ENCODE assay signal across 14 cellular contexts in the genomic region with DNA sequence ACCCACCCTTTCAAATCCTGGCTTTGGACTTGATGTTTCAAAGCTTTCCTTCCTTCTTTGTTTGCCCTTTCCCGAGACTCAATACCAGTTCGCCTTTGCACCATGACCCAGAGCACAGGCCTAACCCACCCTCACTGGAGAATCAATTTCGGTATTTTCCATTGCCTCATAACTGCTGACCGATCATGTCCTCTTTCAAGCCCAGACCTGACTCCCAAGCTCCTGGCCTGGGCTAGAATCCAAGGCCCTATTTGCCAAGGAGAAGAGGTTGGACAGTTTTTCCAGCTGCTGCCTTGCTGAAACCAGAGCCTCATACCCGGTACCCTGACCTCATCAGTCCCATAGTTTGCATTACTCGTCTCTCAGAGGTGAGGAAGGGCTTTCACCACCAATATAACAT. TPM values are rescaled to one million over a fixed set of nuclear protein-coding genes. Genes with fewer than 3 reads are reported as not detected.
DNase-seq lines count a peak whose midpoint lies in the region; ATAC-seq and TF ChIP-seq lines count a peak whose summit lies in the region.
"Had no signal": no experiment of that assay in that cellular context is flagged by ENCODE, and none has a peak within 500 bp of the region (broad histone marks: within the 10 kb centered on the region; RNA-seq: fewer than 3 reads in every experiment).

No MANE protein-coding gene starts in this region.

- H3K9me3 ChIP-seq in breast epithelium (no peaks in the 10 kb centered on the region), right cardiac atrium (ENCODE audit: control insufficient read depth, low read length) (no peaks in the 10 kb centered on the region), subcutaneous abdominal adipose tissue (ENCODE audit: control insufficient read depth in 5 of 5, low read length in 5 of 5) (no peaks in the 10 kb centered on the region)

- no peak overlapping the region for H3K9ac ChIP-seq in subcutaneous abdominal adipose tissue (ENCODE audit: low read length in 5 of 5)

- H3K4me3 ChIP-seq in breast epithelium (no peak overlapping the region), right cardiac atrium (ENCODE audit: low read length) (no peak overlapping the region), subcutaneous abdominal adipose tissue (ENCODE audit: low read depth in 1 of 5, low read length in 5 of 5) (no peak overlapping the region)

- no peaks in the 10 kb centered on the region for H3K4me1 Mint-ChIP-seq in activated T-cell treated with anti-CD3 and anti-CD28 coated beads, Interleukin-2, amount 50 U/mL, for 4 hours (ENCODE audit: low read depth)
- no peaks in the 10 kb centered on the region for H3K4me1 Mint-ChIP-seq in activated T-cell treated with anti-CD3 and anti-CD28 coated beads, Interleukin-2, amount 50 U/mL, for 24 hours (ENCODE audit: low read depth)
- H3K4me1 Mint-ChIP-seq: activated naive CD4-positive, alpha-beta T cell treated with anti-CD3 and anti-CD28 coated beads, Interleukin-2, amount 10 ng/mL, durations not matched to agents 7 days and 5 days had no signal

- no peaks in the 10 kb centered on the region for H3K36me3 Mint-ChIP-seq in activated T-cell treated with anti-CD3 and anti-CD28 coated beads, Interleukin-2, amount 50 U/mL, for 4 hours (ENCODE audit: insufficient read depth)
- no peaks in the 10 kb centered on the region for H3K36me3 Mint-ChIP-seq in activated T-cell treated with anti-CD3 and anti-CD28 coated beads, Interleukin-2, amount 50 U/mL, for 24 hours (ENCODE audit: low read depth)
- H3K36me3 Mint-ChIP-seq: activated naive CD4-positive, alpha-beta T cell treated with anti-CD3 and anti-CD28 coated beads, Interleukin-2, amount 10 ng/mL, durations not matched to agents 7 days and 5 days had no signal

- WGBS in right cardiac atrium = 61% methylated on average over 6 of the region's 6 CpGs

- H3K9me3 Mint-ChIP-seq in activated T-cell treated with anti-CD3 and anti-CD28 coated beads, Interleukin-2, amount 50 U/mL, for 4 hours = no peaks in the 10 kb centered on the region
- no peaks in the 10 kb centered on the region for H3K9me3 Mint-ChIP-seq in activated T-cell treated with anti-CD3 and anti-CD28 coated beads, Interleukin-2, amount 50 U/mL, for 24 hours
- H3K9me3 Mint-ChIP-seq: activated naive CD4-positive, alpha-beta T cell treated with anti-CD3 and anti-CD28 coated beads, Interleukin-2, amount 10 ng/mL, durations not matched to agents 7 days and 5 days had no signal

- no peak for TF ChIP-seq POLR2A in breast epithelium (IDR thresholded peaks at IDR 0.05)

- no peaks in the 10 kb centered on the region for H3K27me3 Mint-ChIP-seq in activated T-cell treated with anti-CD3 and anti-CD28 coated beads, Interleukin-2, amount 50 U/mL, for 4 hours (ENCODE audit: low read depth)
- no peaks in the 10 kb centered on the region for H3K27me3 Mint-ChIP-seq in activated T-cell treated with anti-CD3 and anti-CD28 coated beads, Interleukin-2, amount 50 U/mL, for 24 hours

- H3K27ac Mint-ChIP-seq in activated T-cell treated with anti-CD3 and anti-CD28 coated beads, Interleukin-2, amount 50 U/mL, for 24 hours = no peak overlapping the region
- H3K27ac Mint-ChIP-seq: activated naive CD4-positive, alpha-beta T cell treated with anti-CD3 and anti-CD28 coated beads, Interleukin-2, amount 10 ng/mL, durations not matched to agents 7 days and 5 days had no signal

- ATAC-seq in right cardiac atrium = peak; percentile 35 to 71
- ATAC-seq in activated T-cell treated with anti-CD3 and anti-CD28 coated beads, Interleukin-2, amount 50 U/mL, for 4 hours = no peak

- DNase-seq in NCI-H1105 treated with DMSO at 0.1 percent for 48 hours (lab: John Stamatoyannopoulos, UW) (peak; percentile 67), breast epithelium (ENCODE audit: low spot score in 2 of 2) (peak in 1 of 2 donors; percentile 73), right cardiac atrium (peak in 1 of 3 donors; percentile 29), RKO (ENCODE audit: low spot score) (no peak)
- DNase-seq in activated T-cell treated with anti-CD3 and anti-CD28 coated beads, Interleukin-2, amount 50 U/mL, for 4 hours = no peak
- no peak for DNase-seq in activated T-cell treated with anti-CD3 and anti-CD28 coated beads, Interleukin-2, amount 50 U/mL, for 24 hours
- DNase-seq: activated naive CD4-positive, alpha-beta T cell treated with anti-CD3 and anti-CD28 coated beads, Interleukin-2, amount 10 ng/mL, durations not matched to agents 7 days and 5 days; C1 segment of cervical spinal cord; EL; erythroblast; NCI-H1436 treated with DMSO at 0.1 percent for 48 hours; stimulated activated CD4-positive, alpha-beta T cell treated with anti-CD3 and anti-CD28 coated beads, Interleukin-4, amount 100 ng/mL, for 1 hour had no signal

- intact Hi-C loops in breast epithelium (cut with DNase I; ENCODE audit: low total_unique reads) (no loop called here), right cardiac atrium (cut with DNase I) (no loop called here)

- H3K27ac ChIP-seq in breast epithelium (peak overlapping the region; percentile 52 to 78), right cardiac atrium (ENCODE audit: low read length) (no peak overlapping the region), subcutaneous abdominal adipose tissue (ENCODE audit: low read depth, low read length) (peak overlapping the region; percentile 28)
- H3K27ac ChIP-seq: VCaP had no signal

- H3K36me3 ChIP-seq in breast epithelium = no peaks in the 10 kb centered on the region
- no peaks in the 10 kb centered on the region for H3K36me3 ChIP-seq in subcutaneous abdominal adipose tissue (ENCODE audit: control insufficient read depth in 5 of 5, insufficient read depth in 5 of 5, low read length in 5 of 5)

- no peak for TF ChIP-seq CTCF in breast epithelium (IDR thresholded peaks at IDR 0.05)

- H3K4me1 ChIP-seq in breast epithelium = no peaks in the 10 kb centered on the region
- H3K4me1 ChIP-seq in right cardiac atrium (ENCODE audit: control insufficient read depth, insufficient read depth, low read length) = no peaks in the 10 kb centered on the region
- H3K4me1 ChIP-seq in subcutaneous abdominal adipose tissue (ENCODE audit: control insufficient read depth in 5 of 5, insufficient read depth in 5 of 5, low read length in 5 of 5) = peaks cover 0 to 18% (median 17%) of the 10 kb centered on the region in 5 donors

- H3K4me3 Mint-ChIP-seq in activated T-cell treated with anti-CD3 and anti-CD28 coated beads, Interleukin-2, amount 50 U/mL, for 4 hours = no peak overlapping the region
- no peak overlapping the region for H3K4me3 Mint-ChIP-seq in activated T-cell treated with anti-CD3 and anti-CD28 coated beads, Interleukin-2, amount 50 U/mL, for 24 hours
- H3K4me3 Mint-ChIP-seq: activated naive CD4-positive, alpha-beta T cell treated with anti-CD3 and anti-CD28 coated beads, Interleukin-2, amount 10 ng/mL, durations not matched to agents 7 days and 5 days had no signal

- H3K27me3 ChIP-seq in breast epithelium (no peaks in the 10 kb centered on the region), right cardiac atrium (ENCODE audit: control insufficient read depth, insufficient read depth) (no peaks in the 10 kb centered on the region), subcutaneous abdominal adipose tissue (ENCODE audit: control insufficient read depth in 5 of 5, insufficient read depth in 4 of 5, low read length in 5 of 5) (no peaks in the 10 kb centered on the region)

RNA-seq across cellular contexts. Expression of a gene that starts 35.3 kb away (rescaled TPM):
- total RNA-seq in breast epithelium (100 to 1,000 TPM in 1 of 3 donors, 10 to 100 TPM in 2; 66.5 to 104 (median 79.8) TPM), right cardiac atrium (10 to 100 TPM; 32.2 to 43.9 (median 37.9) TPM)
- polyA plus RNA-seq in right cardiac atrium = 5.6 TPM
- 10 to 100 TPM; 41.1 to 47.2 (median 46.6) TPM for total RNA-seq in activated T-cell treated with anti-CD3 and anti-CD28 coated beads, Interleukin-2, amount 50 U/mL, for 4 hours

Comparison
In these comparisons a context has a peak if more than half of its experiments do, and no peak if none do; other contexts are left out.
1. ATAC-seq: peak in right cardiac atrium (2 of 2); none in activated T-cell treated with anti-CD3 and anti-CD28 coated beads, Interleukin-2, amount 50 U/mL, for 4 hours (0 of 2).